ENCODE assay signal across 16 cellular contexts in the genomic region with DNA sequence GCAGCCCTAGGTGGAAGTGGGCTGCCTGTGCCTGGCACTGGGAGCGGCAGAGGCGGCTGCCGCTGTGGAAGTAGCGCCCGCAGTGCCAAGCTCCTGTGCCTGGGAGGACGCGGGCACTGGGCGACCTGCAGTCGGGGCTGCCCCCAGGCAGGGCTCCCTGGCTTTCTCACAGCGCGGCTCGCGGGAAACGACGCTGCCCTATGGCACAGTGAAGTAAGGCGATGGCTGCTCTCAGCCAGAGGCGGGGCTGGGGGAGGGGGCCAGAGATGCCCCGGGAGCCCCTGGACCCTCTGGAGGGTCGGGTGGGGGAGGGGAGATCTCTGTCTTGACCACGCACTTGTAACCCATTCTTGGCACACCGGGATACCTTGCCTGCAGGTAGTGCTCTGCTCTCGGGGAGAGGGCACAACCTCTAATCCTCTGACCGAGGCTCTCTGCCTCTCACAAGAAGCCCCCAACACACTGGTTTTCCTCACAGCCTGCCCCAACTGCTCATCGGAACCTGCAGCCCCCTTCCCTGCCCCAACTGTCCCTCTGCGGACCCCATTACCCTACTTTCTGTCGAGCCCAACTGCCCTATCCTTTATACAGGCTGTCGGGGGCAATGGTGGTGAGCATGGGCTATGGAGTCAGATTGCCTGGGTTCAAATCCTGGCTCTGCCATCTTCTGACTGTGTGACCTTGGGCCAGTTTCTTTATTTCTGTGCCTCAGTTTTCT. TPM values are rescaled to one million over a fixed set of nuclear protein-coding genes. Genes with fewer than 3 reads are reported as not detected.
DNase-seq lines count a peak whose midpoint lies in the region; ATAC-seq and TF ChIP-seq lines count a peak whose summit lies in the region.
"Had no signal": no experiment of that assay in that cellular context is flagged by ENCODE, and none has a peak within 500 bp of the region (broad histone marks: within the 10 kb centered on the region; RNA-seq: fewer than 3 reads in every experiment).

No MANE protein-coding gene starts in this region.

- ATAC-seq in Right ventricle myocardium inferior (no peak), upper lobe of right lung (no peak), HG02970 (IDR thresholded peaks at IDR 0.05; ENCODE audit: low FRiP score, unreplicated experiment) (no peak)

- no peak overlapping the region for H3K27ac ChIP-seq in left ventricle myocardium inferior (replicated peaks)
- H3K27ac ChIP-seq in angular gyrus (ENCODE audit: low read depth, low read length): peak overlapping the region; percentile 6
- H3K27ac ChIP-seq in upper lobe of right lung: no peak overlapping the region
- H3K27ac ChIP-seq: brain microvascular endothelial cell, hepatocyte had no signal

- H3K9me3 ChIP-seq in left ventricle myocardium inferior (replicated peaks) (peaks cover 10% of the 10 kb centered on the region), upper lobe of right lung (no peaks in the 10 kb centered on the region)

- H3K4me3 ChIP-seq in left ventricle myocardium inferior (peak overlapping the region; percentile 66), upper lobe of right lung (no peak overlapping the region)
- H3K4me3 ChIP-seq: hepatocyte had no signal

- intact Hi-C loops in left ventricle myocardium inferior (cut with micrococcal nuclease): loop anchor here (5.0 kb wide), 1 partner anchor 132 kb away; no protein-coding TSS in a partner anchor
- intact Hi-C loops in Right ventricle myocardium inferior (cut with DNase I): no loop called here
- intact Hi-C loops in upper lobe of right lung (cut with DNase I): loop anchor here (5.0 to 10.0 kb wide), 2 partner anchors 62 to 135 kb away; no protein-coding TSS in a partner anchor

- H3K36me3 ChIP-seq in left ventricle myocardium inferior: no peaks in the 10 kb centered on the region
- no peaks in the 10 kb centered on the region for H3K36me3 ChIP-seq in upper lobe of right lung
- H3K36me3 ChIP-seq: brain microvascular endothelial cell had no signal

- H3K4me1 ChIP-seq in left ventricle myocardium inferior (peaks cover 21% of the 10 kb centered on the region), upper lobe of right lung (peaks cover 11% of the 10 kb centered on the region)

- H3K27me3 ChIP-seq in left ventricle myocardium inferior (ENCODE audit: low read depth) (peaks cover 98% of the 10 kb centered on the region), upper lobe of right lung (peaks cover 38% of the 10 kb centered on the region)

- DNase-seq in left ventricle myocardium inferior (no peak), Right ventricle myocardium inferior (ENCODE audit: missing footprints) (no peak), mesenteric fat pad (ENCODE audit: low spot score) (peak; percentile 83), upper lobe of right lung (peak; percentile 64), DMS153 treated with DMSO at 0.1 percent for 48 hours (lab: John Stamatoyannopoulos, UW; ENCODE audit: unreplicated experiment) (no peak), kidney glomerular epithelial cell (lab: John Stamatoyannopoulos, UW) (no peak)
- DNase-seq: activated CD4-positive, alpha-beta memory T cell treated with anti-CD3 and anti-CD28 coated beads, Interleukin-2, amount 10 ng/mL, durations not matched to agents 7 days and 5 days; activated naive CD4-positive, alpha-beta T cell treated with Interleukin-2 at 50 U/mL for 16 hours; AML-193; brain microvascular endothelial cell; effector CD4-positive, alpha-beta T cell; NCI-H1694; stimulated activated naive CD8-positive, alpha-beta T cell treated with anti-CD3 and anti-CD28 coated beads, Interleukin-15, amount 100 ng/mL, for 72 hours had no signal

- TF ChIP-seq CTCF in left ventricle myocardium inferior (IDR thresholded peaks at IDR 0.05; ENCODE audit: borderline replicate concordance) (no peak), upper lobe of right lung (IDR thresholded peaks at IDR 0.05) (no peak)

RNA-seq across cellular contexts. Expression of a gene that starts 32.2 kb away (rescaled TPM):
- total RNA-seq in left ventricle myocardium inferior (not detected), Right ventricle myocardium inferior (not detected), mesenteric fat pad (1.3 TPM), upper lobe of right lung (3.4 TPM)
- total RNA-seq: activated CD4-positive, alpha-beta memory T cell treated with anti-CD3 and anti-CD28 coated beads, Interleukin-2, amount 10 ng/mL, durations not matched to agents 7 days and 5 days had no signal

RNA-seq across cellular contexts. Expression of a gene that starts 40.7 kb away (rescaled TPM):
- total RNA-seq in left ventricle myocardium inferior: 23.7 TPM
- 34.5 TPM for total RNA-seq in Right ventricle myocardium inferior
- total RNA-seq in mesenteric fat pad: 68.4 TPM
- total RNA-seq in upper lobe of right lung: 19.8 TPM

Comparison
In these comparisons a context has a peak if more than half of its experiments do, and no peak if none do; other contexts are left out.
1. DNase-seq: peak in mesenteric fat pad (single experiment) and upper lobe of right lung (single experiment); none in left ventricle myocardium inferior (single experiment), Right ventricle myocardium inferior (single experiment), DMS153 treated with DMSO at 0.1 percent for 48 hours (single experiment) and kidney glomerular epithelial cell (single experiment).